In the genomic region with DNA sequence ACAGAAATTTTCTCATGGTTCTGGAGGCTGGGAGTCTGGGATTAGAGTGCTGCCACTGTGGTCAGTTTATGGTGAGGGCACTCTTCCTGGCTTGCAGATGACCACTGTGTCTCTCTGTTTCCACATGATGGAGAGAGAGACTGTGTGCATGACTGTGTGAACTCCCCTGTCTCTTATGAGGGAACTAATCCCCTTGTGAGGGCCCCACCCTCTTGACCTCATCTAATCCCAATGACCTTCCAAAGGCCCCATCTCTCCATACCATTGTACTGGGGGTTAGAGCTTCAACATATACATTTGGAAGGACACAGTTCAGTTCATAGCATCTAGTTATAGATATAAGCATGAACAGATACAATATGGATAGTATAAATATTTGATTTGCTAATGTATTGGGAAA, we compare ENCODE assay signal across 1 cellular context.
TF ChIP-seq lines count a peak whose summit lies in the region.

No MANE protein-coding gene starts in this region.

TF ChIP-seq in H1, 55 proteins besides CTCF, POLR2A, EP300 and RAD21:
- no peak for TF ChIP-seq JUN (IDR thresholded peaks at IDR 0.05; ENCODE audit: low read depth, low read length)
- no peak for TF ChIP-seq GTF2F1 (IDR thresholded peaks at IDR 0.05; ENCODE audit: borderline replicate concordance, low read depth, low read length)
- TF ChIP-seq TBP (IDR thresholded peaks at IDR 0.05; ENCODE audit: low read depth, low read length) = no peak
- no peak for TF ChIP-seq POLR2AphosphoS5 (IDR thresholded peaks at IDR 0.05; ENCODE audit: low read depth, low read length)
- TF ChIP-seq KDM5A (IDR thresholded peaks at IDR 0.05; ENCODE audit: low read length) = no peak
- TF ChIP-seq, protein P1, sequence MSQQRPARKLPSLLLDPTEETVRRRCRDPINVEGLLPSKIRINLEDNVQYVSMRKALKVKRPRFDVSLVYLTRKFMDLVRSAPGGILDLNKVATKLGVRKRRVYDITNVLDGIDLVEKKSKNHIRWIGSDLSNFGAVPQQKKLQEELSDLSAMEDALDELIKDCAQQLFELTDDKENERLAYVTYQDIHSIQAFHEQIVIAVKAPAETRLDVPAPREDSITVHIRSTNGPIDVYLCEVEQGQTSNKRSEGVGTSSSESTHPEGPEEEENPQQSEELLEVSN (IDR thresholded peaks at IDR 0.05) = no peak
- no peak for TF ChIP-seq HDAC2 (IDR thresholded peaks at IDR 0.05; ENCODE audit: borderline replicate concordance in 1 of 2, low read depth in 2 of 2, low read length in 2 of 2)
- TF ChIP-seq SIN3A (conservative IDR thresholded peaks at IDR 0.05 in 1 of 2, IDR thresholded peaks at IDR 0.05 in 1 of 2; ENCODE audit: low read depth in 1 of 2, low read length in 2 of 2) = no peak
- no peak for TF ChIP-seq RBBP5 (IDR thresholded peaks at IDR 0.05; ENCODE audit: borderline replicate concordance, low read depth, low read length)
- no peak for TF ChIP-seq KDM1A (IDR thresholded peaks at IDR 0.05; ENCODE audit: borderline replicate concordance, low read length)
- TF ChIP-seq BRCA1 (IDR thresholded peaks at IDR 0.05; ENCODE audit: low read depth, low read length) = no peak
- no peak for TF ChIP-seq TAF1 (IDR thresholded peaks at IDR 0.05; ENCODE audit: low read depth, low read length)
